ENCODE assay signal across 8 cellular contexts in genomic region chr14:77376771-77377501, GRCh38. TPM values are rescaled to one million over a fixed set of nuclear protein-coding genes. Genes with fewer than 3 reads are reported as not detected.
DNase-seq lines count a peak whose midpoint lies in the region; ATAC-seq and TF ChIP-seq lines count a peak whose summit lies in the region.

Gene SAMD15 (plus strand): TSS chr14:77377379. CDS start chr14:77377419, 40 bp downstream.
A gene with protein sequence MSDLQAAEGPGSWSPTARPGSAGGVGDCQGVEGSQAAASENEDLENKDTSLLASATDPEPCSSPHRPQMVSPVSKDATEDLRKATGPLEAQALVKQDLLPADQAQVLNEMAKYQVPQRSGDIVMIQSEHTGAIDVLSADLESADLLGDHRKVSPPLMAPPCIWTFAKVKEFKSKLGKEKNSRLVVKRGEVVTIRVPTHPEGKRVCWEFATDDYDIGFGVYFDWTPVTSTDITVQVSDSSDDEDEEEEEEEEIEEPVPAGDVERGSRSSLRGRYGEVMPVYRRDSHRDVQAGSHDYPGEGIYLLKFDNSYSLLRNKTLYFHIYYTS (minus strand): TSS chr14:77377094. CDS start chr14:77377053, 41 bp downstream.

- TF ChIP-seq CTCF in AG09319 (IDR thresholded peaks at IDR 0.05; ENCODE audit: low read depth, low read length) (peak; percentile 22), kidney epithelial cell (IDR thresholded peaks at IDR 0.05; ENCODE audit: insufficient read depth, low read length, poor library complexity, severe bottlenecking) (peak; percentile 21)

- H3K27ac Mint-ChIP-seq in central memory CD8-positive, alpha-beta T cell (ENCODE audit: low read depth) = no peak within 1 kb of the TSS

- H3K27me3 Mint-ChIP-seq in central memory CD8-positive, alpha-beta T cell = no peaks in the 10 kb centered on the region

- no peak within 1 kb of the TSS for H3K4me3 Mint-ChIP-seq in central memory CD8-positive, alpha-beta T cell

- ATAC-seq in GM18873 (IDR thresholded peaks at IDR 0.05; ENCODE audit: low FRiP score, unreplicated experiment) = peak; percentile 77
- ATAC-seq in HG03135 (IDR thresholded peaks at IDR 0.05; ENCODE audit: unreplicated experiment) = peak; percentile 84
- peak; percentile 94 for ATAC-seq in central memory CD8-positive, alpha-beta T cell (replicated peaks; ENCODE audit: extremely low read depth, poor library complexity, severe bottlenecking)

- no peaks in the 10 kb centered on the region for H3K36me3 ChIP-seq in kidney epithelial cell (ENCODE audit: control insufficient read depth, insufficient read depth, low read length)

- peaks cover 34% of the 10 kb centered on the region for H3K4me1 Mint-ChIP-seq in central memory CD8-positive, alpha-beta T cell

- H3K9me3 Mint-ChIP-seq in central memory CD8-positive, alpha-beta T cell = no peaks in the 10 kb centered on the region

- H3K4me3 ChIP-seq in kidney epithelial cell (ENCODE audit: low read depth, low read length) = peak within 1 kb of the TSS; percentile 73

- peaks cover 4% of the 10 kb centered on the region for H3K36me3 Mint-ChIP-seq in central memory CD8-positive, alpha-beta T cell (ENCODE audit: insufficient read depth)

- H3K27me3 ChIP-seq in kidney epithelial cell (ENCODE audit: control insufficient read depth, insufficient read depth, low read length) = no peaks in the 10 kb centered on the region

- DNase-seq in AG09319 (ENCODE audit: extremely low read depth, low read depth) = peak; percentile 44
- DNase-seq in NCI-H2196 (lab: John Stamatoyannopoulos, UW; ENCODE audit: unreplicated experiment) = peak; percentile 85
- peak; percentile 62 to 74 (median 69) for DNase-seq in activated CD4-positive, CD25-positive, alpha-beta regulatory T cell (lab: John Stamatoyannopoulos, UW)
- DNase-seq in central memory CD8-positive, alpha-beta T cell (ENCODE audit: low spot score in 2 of 2) = peak; percentile 76 to 79
- peak; percentile 58 for DNase-seq in kidney epithelial cell (ENCODE audit: low read depth)
- peak; percentile 88 for DNase-seq in stimulated activated CD4-positive, alpha-beta T cell treated with anti-CD3 and anti-CD28 coated beads, Interleukin-15, amount 100 ng/mL, for 24 hours

RNA-seq across cellular contexts. Expression of gene SAMD15, which starts in this region (rescaled TPM):
- total RNA-seq in kidney epithelial cell = 1.9 and 15.5 TPM in 2 replicates

RNA-seq across cellular contexts. Expression of the second gene that starts in this region (rescaled TPM):
- 9.7 and 10.9 TPM in 2 replicates for total RNA-seq in kidney epithelial cell

Comparison
In these comparisons a context has a peak if more than half of its experiments do, and no peak if none do; other contexts are left out.
1. Peak in every context shown above with its lines: DNase-seq, ATAC-seq and H3K4me3 ChIP-seq.